ENCODE assay signal across 13 cellular contexts in the genomic region with DNA sequence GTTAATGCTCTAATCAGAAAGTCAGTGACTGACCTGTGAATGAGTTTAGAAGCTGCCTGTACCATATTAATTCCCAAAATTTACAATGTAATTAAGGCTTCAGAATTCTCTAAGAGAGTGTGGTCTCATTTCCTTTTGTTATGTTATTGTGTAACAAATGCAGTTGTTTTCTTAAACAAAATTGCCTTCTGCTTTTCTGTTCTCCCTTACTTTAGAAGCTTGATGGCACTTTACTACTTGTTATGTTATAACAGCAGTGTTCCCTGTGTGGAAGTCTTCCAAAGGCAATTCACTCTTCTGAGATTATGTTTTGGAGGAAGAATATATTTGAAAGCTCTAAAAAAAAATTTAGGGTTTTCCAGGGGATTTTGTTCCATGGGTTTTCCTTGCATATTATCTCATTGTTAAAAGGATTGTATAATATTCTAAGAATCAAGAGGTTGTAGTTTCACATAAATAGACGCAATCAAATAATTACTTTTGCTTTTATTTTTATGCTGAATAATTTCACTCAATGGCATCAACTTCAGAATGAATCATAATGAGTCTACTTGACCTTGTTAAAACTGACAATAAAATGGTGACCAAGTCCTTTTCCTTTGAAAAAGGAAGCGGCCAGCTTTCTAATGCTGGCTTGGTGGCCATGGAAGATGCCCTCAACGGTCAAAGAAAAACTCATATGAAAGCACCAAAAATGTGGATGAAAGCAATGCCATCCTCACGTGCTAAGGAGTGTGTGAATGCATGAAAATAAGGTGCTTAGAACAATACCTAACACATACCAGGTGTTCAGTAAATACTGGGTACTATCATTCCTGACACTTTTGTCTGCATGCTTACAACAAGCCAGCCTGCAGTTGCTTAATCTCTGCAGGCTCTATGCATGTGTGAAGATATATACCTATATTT.
DNase-seq lines count a peak whose midpoint lies in the region; ATAC-seq and TF ChIP-seq lines count a peak whose summit lies in the region.
"Had no signal": no experiment of that assay in that cellular context is flagged by ENCODE, and none has a peak within 500 bp of the region (broad histone marks: within the 10 kb centered on the region; RNA-seq: fewer than 3 reads in every experiment).

No MANE protein-coding gene starts in this region.

- in situ Hi-C loops in G401 (cut with HindIII; ENCODE audit: low sequenced_read_pairs): no loop called here

- H3K27ac ChIP-seq in left ventricle myocardium inferior (replicated peaks): peak overlapping the region; percentile 14
- H3K27ac ChIP-seq in thyroid gland: peak overlapping the region; percentile 19 to 71 (median 62)
- no peak overlapping the region for H3K27ac ChIP-seq in testis
- H3K27ac ChIP-seq: ovary had no signal

- TF ChIP-seq POLR2A in thyroid gland (IDR thresholded peaks at IDR 0.05) (no peak), testis (IDR thresholded peaks at IDR 0.05) (no peak)

- ATAC-seq in Right ventricle myocardium inferior (no peak), SK-N-SH treated with all-trans-retinoic acid at 6 μM for 48 hours (peak; percentile 16; the same call in 1 of the 3 replicates), GM19023 (IDR thresholded peaks at IDR 0.05; ENCODE audit: unreplicated experiment) (no peak)

- no peak for DNase-seq in left ventricle myocardium inferior
- DNase-seq in Right ventricle myocardium inferior (ENCODE audit: missing footprints): no peak
- DNase-seq in fibroblast of gingiva (ENCODE audit: low read depth): peak; percentile 32
- no peak for DNase-seq in thyroid gland
- DNase-seq in G401 (ENCODE audit: low spot score): no peak
- DNase-seq in testis: no peak
- DNase-seq: activated CD4-positive, alpha-beta T cell treated with anti-CD3 and anti-CD28 coated beads for 48 hours; kidney; NCI-H2107; ovary; SHP77 treated with DMSO at 0.1 percent for 48 hours had no signal

- no peaks in the 10 kb centered on the region for H3K27me3 ChIP-seq in left ventricle myocardium inferior (ENCODE audit: low read depth)
- H3K27me3 ChIP-seq in thyroid gland: no peaks in the 10 kb centered on the region
- no peaks in the 10 kb centered on the region for H3K27me3 ChIP-seq in testis
- H3K27me3 ChIP-seq: ovary had no signal

- 74 to 76% methylated on average over 4 of the region's 4 CpGs for WGBS in thyroid gland, 2 donors
- WGBS in testis, 2 donors: 88 to 93% methylated on average over 4 of the region's 4 CpGs

- no peaks in the 10 kb centered on the region for H3K9me3 ChIP-seq in left ventricle myocardium inferior (replicated peaks)
- no peaks in the 10 kb centered on the region for H3K9me3 ChIP-seq in thyroid gland
- no peaks in the 10 kb centered on the region for H3K9me3 ChIP-seq in testis
- H3K9me3 ChIP-seq: ovary had no signal

- TF ChIP-seq CTCF in left ventricle myocardium inferior (IDR thresholded peaks at IDR 0.05; ENCODE audit: borderline replicate concordance) (no peak), thyroid gland (IDR thresholded peaks at IDR 0.05) (peak in 1 of 6 experiments; percentile 13), testis (IDR thresholded peaks at IDR 0.05) (no peak)

- no peak overlapping the region for H3K4me3 ChIP-seq in left ventricle myocardium inferior
- no peak overlapping the region for H3K4me3 ChIP-seq in thyroid gland (replicated peaks in 1 of 3)
- H3K4me3 ChIP-seq in testis: no peak overlapping the region
- H3K4me3 ChIP-seq: ovary had no signal

- intact Hi-C loops in left ventricle myocardium inferior (cut with micrococcal nuclease): no loop called here
- intact Hi-C loops in Right ventricle myocardium inferior (cut with DNase I): no loop called here
- intact Hi-C loops in thyroid gland (cut with DNase I): no loop called here
- intact Hi-C loops in testis (cut with DNase I; ENCODE audit: low total_unique reads): no loop called here

- H3K4me1 ChIP-seq in left ventricle myocardium inferior (peaks cover 17% of the 10 kb centered on the region), thyroid gland (peaks cover 10 to 18% of the 10 kb centered on the region in 2 donors), testis (no peaks in the 10 kb centered on the region)

- H3K36me3 ChIP-seq in left ventricle myocardium inferior: no peaks in the 10 kb centered on the region
- H3K36me3 ChIP-seq in thyroid gland: no peaks in the 10 kb centered on the region
- H3K36me3 ChIP-seq in testis (ENCODE audit: low read depth, missing control alignments): no peaks in the 10 kb centered on the region
- H3K36me3 ChIP-seq: ovary had no signal

TF ChIP-seq in SK-N-SH treated with all-trans-retinoic acid at 6 μM for 48 hours, 23 proteins besides CTCF, POLR2A, EP300 and RAD21:
- TF ChIP-seq PPARA (CRISPR knock-in tag; IDR thresholded peaks at IDR 0.05; ENCODE audit: borderline replicate concordance): no peak
- no peak for TF ChIP-seq RARB (CRISPR knock-in tag; IDR thresholded peaks at IDR 0.05)
- no peak for TF ChIP-seq GLIS3 (CRISPR knock-in tag; IDR thresholded peaks at IDR 0.05)
- no peak for TF ChIP-seq BACH2 (CRISPR knock-in tag; IDR thresholded peaks at IDR 0.05; ENCODE audit: borderline replicate concordance)
- TF ChIP-seq OSR1 (CRISPR knock-in tag; IDR thresholded peaks at IDR 0.05): no peak
- TF ChIP-seq ISL1 (CRISPR knock-in tag; IDR thresholded peaks at IDR 0.05): no peak
- no peak for TF ChIP-seq ZC3H10 (CRISPR knock-in tag; IDR thresholded peaks at IDR 0.05)
- no peak for TF ChIP-seq ZNF70 (CRISPR knock-in tag; IDR thresholded peaks at IDR 0.05)
- TF ChIP-seq ARNTL (CRISPR knock-in tag; IDR thresholded peaks at IDR 0.05; ENCODE audit: borderline replicate concordance, low read depth): no peak
- no peak for TF ChIP-seq ZNF8 (CRISPR knock-in tag; IDR thresholded peaks at IDR 0.05)
- TF ChIP-seq, protein P1, sequence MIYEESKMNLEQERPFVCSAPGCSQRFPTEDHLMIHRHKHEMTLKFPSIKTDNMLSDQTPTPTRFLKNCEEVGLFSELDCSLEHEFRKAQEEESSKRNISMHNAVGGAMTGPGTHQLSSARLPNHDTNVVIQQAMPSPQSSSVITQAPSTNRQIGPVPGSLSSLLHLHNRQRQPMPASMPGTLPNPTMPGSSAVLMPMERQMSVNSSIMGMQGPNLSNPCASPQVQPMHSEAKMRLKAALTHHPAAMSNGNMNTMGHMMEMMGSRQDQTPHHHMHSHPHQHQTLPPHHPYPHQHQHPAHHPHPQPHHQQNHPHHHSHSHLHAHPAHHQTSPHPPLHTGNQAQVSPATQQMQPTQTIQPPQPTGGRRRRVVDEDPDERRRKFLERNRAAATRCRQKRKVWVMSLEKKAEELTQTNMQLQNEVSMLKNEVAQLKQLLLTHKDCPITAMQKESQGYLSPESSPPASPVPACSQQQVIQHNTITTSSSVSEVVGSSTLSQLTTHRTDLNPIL (CRISPR knock-in tag; IDR thresholded peaks at IDR 0.05; ENCODE audit: low read depth): no peak
- TF ChIP-seq, protein P2, sequence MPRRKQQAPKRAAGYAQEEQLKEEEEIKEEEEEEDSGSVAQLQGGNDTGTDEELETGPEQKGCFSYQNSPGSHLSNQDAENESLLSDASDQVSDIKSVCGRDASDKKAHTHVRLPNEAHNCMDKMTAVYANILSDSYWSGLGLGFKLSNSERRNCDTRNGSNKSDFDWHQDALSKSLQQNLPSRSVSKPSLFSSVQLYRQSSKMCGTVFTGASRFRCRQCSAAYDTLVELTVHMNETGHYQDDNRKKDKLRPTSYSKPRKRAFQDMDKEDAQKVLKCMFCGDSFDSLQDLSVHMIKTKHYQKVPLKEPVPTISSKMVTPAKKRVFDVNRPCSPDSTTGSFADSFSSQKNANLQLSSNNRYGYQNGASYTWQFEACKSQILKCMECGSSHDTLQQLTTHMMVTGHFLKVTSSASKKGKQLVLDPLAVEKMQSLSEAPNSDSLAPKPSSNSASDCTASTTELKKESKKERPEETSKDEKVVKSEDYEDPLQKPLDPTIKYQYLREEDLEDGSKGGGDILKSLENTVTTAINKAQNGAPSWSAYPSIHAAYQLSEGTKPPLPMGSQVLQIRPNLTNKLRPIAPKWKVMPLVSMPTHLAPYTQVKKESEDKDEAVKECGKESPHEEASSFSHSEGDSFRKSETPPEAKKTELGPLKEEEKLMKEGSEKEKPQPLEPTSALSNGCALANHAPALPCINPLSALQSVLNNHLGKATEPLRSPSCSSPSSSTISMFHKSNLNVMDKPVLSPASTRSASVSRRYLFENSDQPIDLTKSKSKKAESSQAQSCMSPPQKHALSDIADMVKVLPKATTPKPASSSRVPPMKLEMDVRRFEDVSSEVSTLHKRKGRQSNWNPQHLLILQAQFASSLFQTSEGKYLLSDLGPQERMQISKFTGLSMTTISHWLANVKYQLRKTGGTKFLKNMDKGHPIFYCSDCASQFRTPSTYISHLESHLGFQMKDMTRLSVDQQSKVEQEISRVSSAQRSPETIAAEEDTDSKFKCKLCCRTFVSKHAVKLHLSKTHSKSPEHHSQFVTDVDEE (CRISPR knock-in tag; IDR thresholded peaks at IDR 0.05): no peak
- TF ChIP-seq TOX (CRISPR knock-in tag; IDR thresholded peaks at IDR 0.05; ENCODE audit: borderline replicate concordance): no peak
- no peak for TF ChIP-seq CSDC2 (CRISPR knock-in tag; IDR thresholded peaks at IDR 0.05)
- TF ChIP-seq SNAI2 (CRISPR knock-in tag; IDR thresholded peaks at IDR 0.05): no peak
- no peak for TF ChIP-seq ESRRG (CRISPR knock-in tag; IDR thresholded peaks at IDR 0.05)
- TF ChIP-seq TCF4 (CRISPR knock-in tag; IDR thresholded peaks at IDR 0.05; ENCODE audit: borderline replicate concordance): no peak
- TF ChIP-seq, protein P3, sequence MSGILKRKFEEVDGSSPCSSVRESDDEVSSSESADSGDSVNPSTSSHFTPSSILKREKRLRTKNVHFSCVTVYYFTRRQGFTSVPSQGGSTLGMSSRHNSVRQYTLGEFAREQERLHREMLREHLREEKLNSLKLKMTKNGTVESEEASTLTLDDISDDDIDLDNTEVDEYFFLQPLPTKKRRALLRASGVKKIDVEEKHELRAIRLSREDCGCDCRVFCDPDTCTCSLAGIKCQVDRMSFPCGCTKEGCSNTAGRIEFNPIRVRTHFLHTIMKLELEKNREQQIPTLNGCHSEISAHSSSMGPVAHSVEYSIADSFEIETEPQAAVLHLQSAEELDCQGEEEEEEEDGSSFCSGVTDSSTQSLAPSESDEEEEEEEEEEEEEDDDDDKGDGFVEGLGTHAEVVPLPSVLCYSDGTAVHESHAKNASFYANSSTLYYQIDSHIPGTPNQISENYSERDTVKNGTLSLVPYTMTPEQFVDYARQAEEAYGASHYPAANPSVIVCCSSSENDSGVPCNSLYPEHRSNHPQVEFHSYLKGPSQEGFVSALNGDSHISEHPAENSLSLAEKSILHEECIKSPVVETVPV (CRISPR knock-in tag; IDR thresholded peaks at IDR 0.05): no peak
- no peak for TF ChIP-seq ZFP3 (CRISPR knock-in tag; IDR thresholded peaks at IDR 0.05)

Comparison
In these comparisons a context has a peak if more than half of its experiments do, and no peak if none do; other contexts are left out.
1. H3K27ac ChIP-seq: peak in left ventricle myocardium inferior (single experiment) and thyroid gland (3 of 3); none in testis (0 of 2).